Comparison of ENCODE assay signal across 15 cellular contexts in the genomic region with DNA sequence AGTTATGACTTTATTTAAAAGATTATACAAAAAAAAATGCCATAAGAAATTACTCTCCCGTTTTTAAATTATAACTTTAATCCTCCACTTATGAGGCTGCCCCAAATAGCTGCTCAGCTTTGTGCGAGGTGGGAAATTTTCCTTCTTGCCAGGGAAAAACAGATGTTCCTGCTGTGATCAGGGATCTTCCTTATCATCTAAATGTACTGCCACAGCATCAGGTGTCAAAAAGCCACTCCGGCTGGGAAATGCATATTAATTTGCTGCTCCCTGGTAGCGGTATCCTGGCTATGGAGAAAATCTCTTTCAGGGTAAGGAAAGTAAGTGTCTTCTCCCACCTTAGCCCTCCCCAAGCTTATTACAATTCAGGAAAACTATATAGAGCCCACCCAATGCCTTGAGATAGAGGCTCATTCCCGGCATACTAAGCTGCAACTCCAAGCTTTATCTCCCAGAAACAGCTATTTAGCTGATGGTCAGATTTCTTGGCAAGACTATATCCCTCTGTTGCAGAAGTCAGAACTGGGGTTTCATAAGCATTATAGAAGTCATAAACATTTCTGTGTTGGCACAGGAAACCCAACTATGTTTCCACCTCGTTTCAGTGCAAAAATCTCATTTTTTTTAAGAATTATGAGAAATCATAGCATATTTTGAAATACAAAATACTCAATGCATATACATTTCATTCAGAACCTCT.
"Had no signal": no experiment of that assay in that cellular context is flagged by ENCODE, and none has a peak within 500 bp of the region (broad histone marks: within the 10 kb centered on the region; RNA-seq: fewer than 3 reads in every experiment).

No MANE protein-coding gene starts in this region.

- H3K36me3 ChIP-seq: left ventricle myocardium inferior, neutrophil, tibial artery had no signal

- H3K27ac ChIP-seq: left ventricle myocardium inferior, neutrophil, tibial artery had no signal

- ATAC-seq: activated T-cell treated with anti-CD3 and anti-CD28 coated beads, Interleukin-2, amount 50 U/mL, for 72 hours; naive thymus-derived CD8-positive, alpha-beta T cell; stimulated activated naive B cell treated with anti-CD40 and anti-IgM and Interleukin-4, amounts not matched to agents 10 μg/mL and 1 μg/mL and 100 μg/mL, for 72 hours had no signal

- H3K27me3 ChIP-seq: neutrophil, tibial artery had no signal

- DNase-seq: activated CD4-positive, alpha-beta T cell treated with anti-CD3 and anti-CD28 coated beads, Interleukin-2, amount 10 ng/mL, durations not matched to agents 7 days and 5 days; activated CD8-positive, alpha-beta memory T cell treated with anti-CD3 and anti-CD28 coated beads, Interleukin-2, amount 50 U/mL, for 48 hours; activated gamma-delta T cell treated with Interleukin-2 at 50 U/mL for 16 hours; activated T-cell treated with anti-CD3 and anti-CD28 coated beads, Interleukin-2, amount 50 U/mL, for 72 hours; effector memory CD4-positive, alpha-beta T cell; foreskin fibroblast; hippocampal formation; left ventricle myocardium inferior; naive thymus-derived CD8-positive, alpha-beta T cell; retina; stimulated activated CD4-positive, alpha-beta T cell treated with anti-CD3 and anti-CD28 coated beads, Interleukin-12 subunit alpha, Interleukin-12 subunit beta, amount 100 ng/mL, for 4 hours; stimulated activated naive B cell treated with anti-CD40 and anti-IgM and Interleukin-4, amounts not matched to agents 10 μg/mL and 1 μg/mL and 100 μg/mL, for 72 hours; T-helper 2 cell; tibial artery had no signal

- H3K9me3 ChIP-seq: left ventricle myocardium inferior, neutrophil, tibial artery had no signal

- H3K4me1 ChIP-seq: tibial artery had no signal

- H3K4me3 ChIP-seq: left ventricle myocardium inferior, tibial artery had no signal
